31 cellular contexts compared by ENCODE assay signal in the genomic region with DNA sequence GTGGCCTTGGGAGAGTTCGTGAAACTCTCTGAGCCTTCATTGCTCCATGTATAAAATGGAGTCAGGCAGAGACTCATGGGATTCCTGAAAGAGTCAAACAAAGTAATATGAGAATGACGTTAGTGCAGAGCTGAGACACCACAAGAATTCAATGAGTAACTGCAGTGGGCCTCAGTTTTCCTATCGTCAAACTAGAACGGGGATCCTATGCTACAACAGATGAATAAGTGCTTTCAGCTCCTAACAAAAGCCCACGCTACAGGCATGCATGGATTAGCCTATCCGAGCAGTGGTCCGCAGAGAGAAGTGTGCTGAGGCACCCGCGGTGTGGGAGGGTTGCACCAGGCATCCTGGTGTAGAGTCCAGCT.
DNase-seq lines count a peak whose midpoint lies in the region; ATAC-seq and TF ChIP-seq lines count a peak whose summit lies in the region.
"Had no signal": no experiment of that assay in that cellular context is flagged by ENCODE, and none has a peak within 500 bp of the region (broad histone marks: within the 10 kb centered on the region; RNA-seq: fewer than 3 reads in every experiment).

No MANE protein-coding gene starts in this region.

- H3K27me3 ChIP-seq in left ventricle myocardium inferior (ENCODE audit: low read depth) (peaks cover 27% of the 10 kb centered on the region), adipocyte (replicated peaks; ENCODE audit: control insufficient read depth, insufficient read depth, low read length) (peaks cover 48% of the 10 kb centered on the region)
- H3K27me3 ChIP-seq: testis had no signal

- H3K27ac ChIP-seq in left ventricle myocardium inferior (replicated peaks): no peak overlapping the region
- H3K27ac ChIP-seq: 22Rv1, esophagus squamous epithelium, SK-N-MC, testis had no signal

- H3K4me1 Mint-ChIP-seq in Calu3 (ENCODE audit: low read depth, unreplicated experiment): no peaks in the 10 kb centered on the region

- no peak overlapping the region for H3K4me3 Mint-ChIP-seq in Calu3 (ENCODE audit: low read depth, unreplicated experiment)
- H3K4me3 Mint-ChIP-seq: activated CD4-positive, alpha-beta memory T cell treated with anti-CD3 and anti-CD28 coated beads, Interleukin-2, amount 10 ng/mL, durations not matched to agents 7 days and 5 days; activated T-helper 17 cell treated with anti-CD3 and anti-CD28 coated beads, Interleukin-2, amount 50 U/mL, for 72 hours; B cell; CD8-positive, alpha-beta T cell; endodermal cell had no signal

- intact Hi-C loops in Right ventricle myocardium inferior (cut with DNase I): loop anchor here (10.0 kb wide), 1 partner anchor 97 kb away; no protein-coding TSS in a partner anchor
- intact Hi-C loops in left ventricle myocardium inferior (cut with micrococcal nuclease): no loop called here
- intact Hi-C loops in Calu3 (cut with micrococcal nuclease; ENCODE audit: unreplicated experiment): no loop called here

- H3K27me3 Mint-ChIP-seq in Calu3 (ENCODE audit: unreplicated experiment): peaks cover 71% of the 10 kb centered on the region
- H3K27me3 Mint-ChIP-seq: activated T-helper 17 cell treated with anti-CD3 and anti-CD28 coated beads, Interleukin-2, amount 50 U/mL, for 72 hours had no signal

- CTCF ChIA-PET in Calu3 (lab: Charles Lee): no interaction called here

- DNase-seq in Right ventricle myocardium inferior (ENCODE audit: missing footprints): peak; percentile 21
- DNase-seq in left ventricle myocardium inferior: no peak
- peak; percentile 33 for DNase-seq in adipocyte (ENCODE audit: low read depth)
- DNase-seq in iris pigment epithelial cell (ENCODE audit: low read depth): peak; percentile 74
- DNase-seq in Calu3: no peak
- DNase-seq: activated CD4-positive, alpha-beta memory T cell treated with anti-CD3 and anti-CD28 coated beads, Interleukin-2, amount 10 ng/mL, durations not matched to agents 7 days and 5 days; activated CD4-positive, alpha-beta T cell treated with anti-CD3 and anti-CD28 coated beads for 1 hour; activated CD8-positive, alpha-beta memory T cell treated with anti-CD3 and anti-CD28 coated beads, Interleukin-2, amount 50 U/mL, for 48 hours; activated naive CD4-positive, alpha-beta T cell treated with anti-CD3 and anti-CD28 coated beads, Interleukin-2, amount 50 U/mL, for 16 hours; caudate nucleus; CD8-positive, alpha-beta T cell; DMS 273 treated with DMSO at 0.1 percent for 48 hours; endodermal cell; esophagus squamous epithelium; kidney; NCI-H1417; NCI-H2081 treated with DMSO at 0.1 percent for 48 hours; NCI-H345; NCI-H748 treated with DMSO at 0.1 percent for 48 hours; RPMI8226; stimulated activated naive CD4-positive, alpha-beta T cell treated with Interleukin-2 at 50 U/mL for 16 hours; T-helper 2 cell; testis had no signal

- no peaks in the 10 kb centered on the region for H3K36me3 Mint-ChIP-seq in Calu3 (ENCODE audit: insufficient read depth, unreplicated experiment)

- TF ChIP-seq CTCF in left ventricle myocardium inferior (IDR thresholded peaks at IDR 0.05; ENCODE audit: borderline replicate concordance): no peak
- no peak for TF ChIP-seq CTCF in Calu3 (IDR thresholded peaks at IDR 0.05; ENCODE audit: unreplicated experiment)

- no peak for ATAC-seq in Right ventricle myocardium inferior
- ATAC-seq in GM18502 (IDR thresholded peaks at IDR 0.05; ENCODE audit: poor library complexity, unreplicated experiment): no peak
- no peak for ATAC-seq in HG03159 (IDR thresholded peaks at IDR 0.05; ENCODE audit: unreplicated experiment)
- ATAC-seq in GM18861 (IDR thresholded peaks at IDR 0.05; ENCODE audit: unreplicated experiment): no peak
- ATAC-seq: activated T-helper 17 cell treated with anti-CD3 and anti-CD28 coated beads, Interleukin-2, amount 50 U/mL, for 72 hours; CD8-positive, alpha-beta T cell had no signal

- no peaks in the 10 kb centered on the region for H3K9me3 Mint-ChIP-seq in Calu3 (ENCODE audit: low read depth, unreplicated experiment)

- peaks cover 14% of the 10 kb centered on the region for H3K9me3 ChIP-seq in left ventricle myocardium inferior (replicated peaks)
- H3K9me3 ChIP-seq in adipocyte (ENCODE audit: control insufficient read depth, low read length): peaks cover 8% of the 10 kb centered on the region
- H3K9me3 ChIP-seq: testis had no signal

- no peak overlapping the region for H3K27ac Mint-ChIP-seq in Calu3 (ENCODE audit: unreplicated experiment)
- H3K27ac Mint-ChIP-seq: activated CD4-positive, alpha-beta memory T cell treated with anti-CD3 and anti-CD28 coated beads, Interleukin-2, amount 10 ng/mL, durations not matched to agents 7 days and 5 days; activated T-helper 17 cell treated with anti-CD3 and anti-CD28 coated beads, Interleukin-2, amount 50 U/mL, for 72 hours; B cell; CD8-positive, alpha-beta T cell; endodermal cell had no signal

- H3K4me1 ChIP-seq in left ventricle myocardium inferior: peaks cover 8% of the 10 kb centered on the region
- H3K4me1 ChIP-seq in adipocyte (ENCODE audit: control insufficient read depth, insufficient read depth, low read length): no peaks in the 10 kb centered on the region
- H3K4me1 ChIP-seq: esophagus squamous epithelium, testis had no signal

- H3K4me3 ChIP-seq in left ventricle myocardium inferior: no peak overlapping the region
- no peak overlapping the region for H3K4me3 ChIP-seq in adipocyte (ENCODE audit: low read length)
- H3K4me3 ChIP-seq: esophagus squamous epithelium, lung, SK-N-MC, testis had no signal

- no peak overlapping the region for H3K9ac ChIP-seq in adipocyte (ENCODE audit: low read length)

- H3K36me3 ChIP-seq in left ventricle myocardium inferior: no peaks in the 10 kb centered on the region
- no peaks in the 10 kb centered on the region for H3K36me3 ChIP-seq in adipocyte (ENCODE audit: control insufficient read depth, insufficient read depth, low read length, severe bottlenecking)
- H3K36me3 ChIP-seq: esophagus squamous epithelium had no signal

- BruUV-seq in Calu3 (replicated peaks; lab: Mats Ljungman, UMichigan): no TSS peak

Comparison
In these comparisons a context has a peak if more than half of its experiments do, and no peak if none do; other contexts are left out.
1. DNase-seq: peak in Right ventricle myocardium inferior (single experiment), adipocyte (single experiment) and iris pigment epithelial cell (single experiment); none in left ventricle myocardium inferior (single experiment) and Calu3 (single experiment).